Comparison of ENCODE assay signal across 11 cellular contexts in genomic region chr16:1248996-1249755, GRCh38. TPM values are rescaled to one million over a fixed set of nuclear protein-coding genes. Genes with fewer than 3 reads are reported as not detected.
DNase-seq lines count a peak whose midpoint lies in the region; ATAC-seq, FAIRE-seq and TF ChIP-seq lines count a peak whose summit lies in the region.
"Not testable (repeated sequence)": the region's sequence is repeated elsewhere in the genome, so short reads cannot be mapped to it uniquely, and the experiment has no call there.
"Had no signal": no experiment of that assay in that cellular context is flagged by ENCODE, and none has a peak within 500 bp of the region (broad histone marks: within the 10 kb centered on the region; RNA-seq: fewer than 3 reads in every experiment).

No MANE protein-coding gene starts in this region.

- H3K4me3 ChIP-seq in WERI-Rb-1 (ENCODE audit: low read depth, low read length); GM12878: not testable (repeated sequence)

- not testable (repeated sequence) for BruUV-seq in GM12878 (replicated peaks; lab: Mats Ljungman, UMichigan)

- FAIRE-seq in GM12891 (lab: Jason Lieb, UNC) = peak; percentile 88
- not testable (repeated sequence) for FAIRE-seq in GM12878 (lab: Jason Lieb, UNC)

- not testable (repeated sequence) for H3K4me1 ChIP-seq in GM12878 (ENCODE audit: control insufficient read depth, insufficient read depth, low read length)

- H3K9me3 ChIP-seq in WERI-Rb-1 (ENCODE audit: severe bottlenecking); GM12878 (replicated peaks; ENCODE audit: control insufficient read depth, insufficient read depth, low read length): not testable (repeated sequence)

- H3K36me3 Mint-ChIP-seq in naive thymus-derived CD8-positive, alpha-beta T cell = not testable (repeated sequence)

- not testable (repeated sequence) for H3K9ac ChIP-seq in GM12878 (ENCODE audit: control insufficient read depth, insufficient read depth, low read length)

- POLR2A ChIA-PET in GM12878 (lab: Charles Lee); naive thymus-derived CD8-positive, alpha-beta T cell (lab: Charles Lee): not testable (repeated sequence)

- not testable (repeated sequence) for TF ChIP-seq RAD21 in GM12878 (IDR thresholded peaks at IDR 0.05; ENCODE audit: insufficient read depth, low read depth, low read length)

- H3K27me3 ChIP-seq in WERI-Rb-1 (ENCODE audit: insufficient read depth, low read depth, severe bottlenecking); GM12878 (replicated peaks in 1 of 2; ENCODE audit: control insufficient read depth in 2 of 2, insufficient read depth in 2 of 2, low read length in 1 of 2): not testable (repeated sequence)

- ATAC-seq in GM12878 (peak; percentile 77), left ventricle myocardium superior (peak; percentile 77)
- peak; percentile 78 to 87 for ATAC-seq in naive thymus-derived CD8-positive, alpha-beta T cell
- ATAC-seq in stimulated activated naive CD8-positive, alpha-beta T cell treated with anti-CD3 and anti-CD28 coated beads, Interleukin-15, amount 100 ng/mL, for 72 hours = peak; percentile 64

- in situ Hi-C loops in GM12878 (cut with MboI) = not testable (repeated sequence)

- not testable (repeated sequence) for H2AFZ ChIP-seq in GM12878 (ENCODE audit: control insufficient read depth, low read depth, low read length)

- TF ChIP-seq POLR2A in GM12891 (IDR thresholded peaks at IDR 0.05; ENCODE audit: low read depth, low read length); GM12878 (IDR thresholded peaks at IDR 0.05; ENCODE audit: low read depth, low read length): not testable (repeated sequence)

- not testable (repeated sequence) for H3K79me2 ChIP-seq in GM12878 (ENCODE audit: control insufficient read depth, insufficient read depth, low read length)

- CTCF ChIA-PET in GM12878 (lab: Yijun Ruan, JAX) = not testable (repeated sequence)

- H4K20me1 ChIP-seq in GM12878 (ENCODE audit: control insufficient read depth, insufficient read depth) = not testable (repeated sequence)

- RAD21 ChIA-PET in GM12878 (lab: Charles Lee; ENCODE audit: unreplicated experiment) = not testable (repeated sequence)

- not testable (repeated sequence) for DNase-seq in GM12891 (ENCODE audit: insufficient read length, low spot score); GM12878 (ENCODE audit: low read depth, low spot score); naive thymus-derived CD8-positive, alpha-beta T cell; stimulated activated naive CD8-positive, alpha-beta T cell treated with anti-CD3 and anti-CD28 coated beads, Interleukin-15, amount 100 ng/mL, for 72 hours
- DNase-seq in WERI-Rb-1 (peak; percentile 3), left ventricle myocardium superior (peak; percentile 11)

- not testable (repeated sequence) for H3K36me3 ChIP-seq in WERI-Rb-1; GM12878 (ENCODE audit: control insufficient read depth in 2 of 2, insufficient read depth in 2 of 2, low read length in 1 of 2)

- intact Hi-C loops in GM12878 (cut with micrococcal nuclease; ENCODE audit: unreplicated experiment); left ventricle myocardium superior (cut with micrococcal nuclease): not testable (repeated sequence)

- TF ChIP-seq EP300 in GM12878 (IDR thresholded peaks at IDR 0.05; ENCODE audit: borderline replicate concordance in 1 of 2, control insufficient read depth in 1 of 2, low read depth in 2 of 2, low read length in 2 of 2) = not testable (repeated sequence)

- H3K27ac ChIP-seq in WERI-Rb-1; GM12878 (ENCODE audit: control insufficient read depth, insufficient read depth): not testable (repeated sequence)

- WGBS in GM12878 (ENCODE audit: insufficient coverage, insufficient replicate concordance, low lambda C conversion rate, missing lambda C conversion rate) = 80% methylated on average over 2 of the region's 45 CpGs

- not testable (repeated sequence) for H3K27ac Mint-ChIP-seq in naive thymus-derived CD8-positive, alpha-beta T cell; stimulated activated naive CD8-positive, alpha-beta T cell treated with anti-CD3 and anti-CD28 coated beads, Interleukin-15, amount 100 ng/mL, for 72 hours

- SMC1A ChIA-PET in GM12878 (lab: Charles Lee; ENCODE audit: uncharacterized antibody, unreplicated experiment) = not testable (repeated sequence)

- TF ChIP-seq CTCF in WERI-Rb-1 (IDR thresholded peaks at IDR 0.05; ENCODE audit: low read depth, low read length); GM12878 (IDR thresholded peaks at IDR 0.05 in 2 of 3, conservative IDR thresholded peaks at IDR 0.05 in 1 of 3; ENCODE audit: control insufficient read depth in 2 of 3, extremely low read depth in 1 of 3, insufficient read depth in 1 of 3, low read depth in 3 of 3, low read length in 3 of 3): not testable (repeated sequence)

- not testable (repeated sequence) for H3K9me3 Mint-ChIP-seq in naive thymus-derived CD8-positive, alpha-beta T cell; stimulated activated naive CD8-positive, alpha-beta T cell treated with anti-CD3 and anti-CD28 coated beads, Interleukin-15, amount 100 ng/mL, for 72 hours

- not testable (repeated sequence) for H3K4me2 ChIP-seq in GM12878 (ENCODE audit: control insufficient read depth, insufficient read depth)

- peaks cover 2 to 13% (median 7%) of the 10 kb centered on the region in 4 donors for H3K4me1 Mint-ChIP-seq in naive thymus-derived CD8-positive, alpha-beta T cell
- peaks cover 14% of the 10 kb centered on the region for H3K4me1 Mint-ChIP-seq in stimulated activated naive CD8-positive, alpha-beta T cell treated with anti-CD3 and anti-CD28 coated beads, Interleukin-15, amount 100 ng/mL, for 72 hours

- H3K27me3 Mint-ChIP-seq in naive thymus-derived CD8-positive, alpha-beta T cell = not testable (repeated sequence)
- H3K27me3 Mint-ChIP-seq in stimulated activated naive CD8-positive, alpha-beta T cell treated with anti-CD3 and anti-CD28 coated beads, Interleukin-15, amount 100 ng/mL, for 72 hours = peaks cover 19% of the 10 kb centered on the region

- H3K4me3 Mint-ChIP-seq in naive thymus-derived CD8-positive, alpha-beta T cell; stimulated activated naive CD8-positive, alpha-beta T cell treated with anti-CD3 and anti-CD28 coated beads, Interleukin-15, amount 100 ng/mL, for 72 hours: not testable (repeated sequence)

RNA-seq across cellular contexts. Expression of gene TPSD1, which starts 6.7 kb away (rescaled TPM):
- not detected for polyA plus RNA-seq in GM12891 (2012; ENCODE audit: low read depth, missing spikeins)
- not detected in 2 replicates for total RNA-seq in GM12878 (2013; cell fraction: nucleolus; rRNA removed)
- total RNA-seq in GM12878 (2014; rRNA removed) (not detected in 2 replicates), GM12878 (2014; rRNA removed; fragmentation: Illumina TruSeq; extraction: Trizol) (not detected in 2 replicates), GM12878 (2021) (not detected in 2 replicates), left ventricle myocardium superior (0.50 TPM)
- polyA plus RNA-seq in GM12878 (2011; ENCODE audit: low read depth) = not detected
- polyA plus RNA-seq in GM12878 (2011; rRNA removed) (not detected in 2 replicates), GM12878 (2014; fragmentation: Illumina TruSeq; extraction: Trizol) (not detected in 2 replicates), GM12878 (2014; fragmentation: Nextera tagmentation; extraction: Ambion mirVana) (not detected), GM12878 (2014; rRNA removed) (not detected in 2 replicates), GM12878 (2016; fragmentation: Nextera tagmentation; extraction: Ambion mirVana) (not detected)
- not detected in 2 replicates for polyA plus RNA-seq in GM12878 (2011; cell fraction: cytosol; rRNA removed)
- not detected in 2 replicates for polyA plus RNA-seq in GM12878 (2011; cell fraction: nucleus; rRNA removed)
- not detected in 2 replicates for polyA plus RNA-seq in GM12878 (2012)
- not detected in 2 replicates for polyA minus RNA-seq in GM12878 (2011; rRNA and poly(A)+ RNA removed)
- polyA minus RNA-seq in GM12878 (2011; cell fraction: cytosol; rRNA and poly(A)+ RNA removed) = not detected in 2 replicates
- not detected in 2 replicates for polyA minus RNA-seq in GM12878 (2011; cell fraction: nucleus; rRNA and poly(A)+ RNA removed)
- not detected for total RNA-seq in naive thymus-derived CD8-positive, alpha-beta T cell
- not detected for polyA plus RNA-seq in naive thymus-derived CD8-positive, alpha-beta T cell
- total RNA-seq: cerebellum, epithelial cell of proximal tubule, HFFc6, mammary epithelial cell, osteoblast had no signal
- polyA plus RNA-seq: mammary epithelial cell had no signal

RNA-seq across cellular contexts. Expression of gene TPSAB1, which starts 8.7 kb away (rescaled TPM):
- polyA plus RNA-seq in GM12891 (2012; ENCODE audit: low read depth, missing spikeins) = not detected
- total RNA-seq in GM12878 (2013; cell fraction: nucleolus; rRNA removed) = not detected in 2 replicates
- total RNA-seq in GM12878 (2014; rRNA removed) = not detected in 2 replicates
- not detected in 2 replicates for total RNA-seq in GM12878 (2014; rRNA removed; fragmentation: Illumina TruSeq; extraction: Trizol)
- total RNA-seq in GM12878 (2021) = not detected in 2 replicates
- not detected for polyA plus RNA-seq in GM12878 (2011; ENCODE audit: low read depth)
- not detected in 2 replicates for polyA plus RNA-seq in GM12878 (2011; rRNA removed)
- not detected in 2 replicates for polyA plus RNA-seq in GM12878 (2011; cell fraction: cytosol; rRNA removed)
- polyA plus RNA-seq in GM12878 (2011; cell fraction: nucleus; rRNA removed) = not detected in 2 replicates
- not detected in 2 replicates for polyA plus RNA-seq in GM12878 (2012)
- 0.06 TPM in 1 of 2 replicates, not detected in the other for polyA plus RNA-seq in GM12878 (2014; fragmentation: Illumina TruSeq; extraction: Trizol)
- polyA plus RNA-seq in GM12878 (2014; fragmentation: Nextera tagmentation; extraction: Ambion mirVana) = not detected
- polyA plus RNA-seq in GM12878 (2014; rRNA removed) = not detected in 2 replicates
- polyA plus RNA-seq in GM12878 (2016; fragmentation: Nextera tagmentation; extraction: Ambion mirVana) = not detected
- polyA minus RNA-seq in GM12878 (2011; rRNA and poly(A)+ RNA removed) = not detected in 2 replicates
- not detected in 2 replicates for polyA minus RNA-seq in GM12878 (2011; cell fraction: cytosol; rRNA and poly(A)+ RNA removed)
- polyA minus RNA-seq in GM12878 (2011; cell fraction: nucleus; rRNA and poly(A)+ RNA removed) = not detected in 2 replicates
- total RNA-seq in left ventricle myocardium superior = 4.3 TPM
- not detected for total RNA-seq in naive thymus-derived CD8-positive, alpha-beta T cell
- not detected for polyA plus RNA-seq in naive thymus-derived CD8-positive, alpha-beta T cell
- total RNA-seq: epithelial cell of proximal tubule, HFFc6, mammary epithelial cell, osteoblast had no signal
- polyA plus RNA-seq: mammary epithelial cell had no signal

RNA-seq across cellular contexts. Expression of gene TPSB2, which starts 19.2 kb away (rescaled TPM):
- not detected for polyA plus RNA-seq in GM12891 (2012; ENCODE audit: low read depth, missing spikeins)
- total RNA-seq in GM12878 (2013; cell fraction: nucleolus; rRNA removed) = not detected in 2 replicates
- not detected in 2 replicates for total RNA-seq in GM12878 (2014; rRNA removed)
- not detected in 2 replicates for total RNA-seq in GM12878 (2014; rRNA removed; fragmentation: Illumina TruSeq; extraction: Trizol)
- 0.19 TPM in 1 of 2 replicates, not detected in the other for total RNA-seq in GM12878 (2021)
- polyA plus RNA-seq in GM12878 (2011; ENCODE audit: low read depth) = not detected
- not detected in 2 replicates for polyA plus RNA-seq in GM12878 (2011; rRNA removed)
- polyA plus RNA-seq in GM12878 (2011; cell fraction: cytosol; rRNA removed) = not detected in 2 replicates
- not detected in 2 replicates for polyA plus RNA-seq in GM12878 (2011; cell fraction: nucleus; rRNA removed)
- not detected in 2 replicates for polyA plus RNA-seq in GM12878 (2012)
- not detected in 2 replicates for polyA plus RNA-seq in GM12878 (2014; fragmentation: Illumina TruSeq; extraction: Trizol)
- polyA plus RNA-seq in GM12878 (2014; fragmentation: Nextera tagmentation; extraction: Ambion mirVana) = not detected
- polyA plus RNA-seq in GM12878 (2014; rRNA removed) = not detected in 2 replicates
- not detected for polyA plus RNA-seq in GM12878 (2016; fragmentation: Nextera tagmentation; extraction: Ambion mirVana)
- polyA minus RNA-seq in GM12878 (2011; rRNA and poly(A)+ RNA removed) = not detected in 2 replicates
- not detected in 2 replicates for polyA minus RNA-seq in GM12878 (2011; cell fraction: cytosol; rRNA and poly(A)+ RNA removed)
- polyA minus RNA-seq in GM12878 (2011; cell fraction: nucleus; rRNA and poly(A)+ RNA removed) = not detected in 2 replicates
- total RNA-seq in left ventricle myocardium superior = 7.3 TPM
- not detected for total RNA-seq in naive thymus-derived CD8-positive, alpha-beta T cell
- not detected for polyA plus RNA-seq in naive thymus-derived CD8-positive, alpha-beta T cell
- total RNA-seq: cerebellum, epithelial cell of proximal tubule, HFFc6, mammary epithelial cell, osteoblast had no signal
- polyA plus RNA-seq: mammary epithelial cell had no signal

RNA-seq across cellular contexts. Expression of gene TPSG1, which starts 24.1 kb away (rescaled TPM):
- polyA plus RNA-seq in GM12891 (2012; ENCODE audit: low read depth, missing spikeins) = not detected
- total RNA-seq in GM12878 (2013; cell fraction: nucleolus; rRNA removed) = not detected in 2 replicates
- total RNA-seq in GM12878 (2014; rRNA removed) (not detected in 2 replicates), GM12878 (2014; rRNA removed; fragmentation: Illumina TruSeq; extraction: Trizol) (not detected in 2 replicates), GM12878 (2021) (not detected in 2 replicates), left ventricle myocardium superior (not detected)
- polyA plus RNA-seq in GM12878 (2011; ENCODE audit: low read depth) = not detected
- polyA plus RNA-seq in GM12878 (2011; rRNA removed) (not detected in 2 replicates), GM12878 (2014; fragmentation: Illumina TruSeq; extraction: Trizol) (not detected in 2 replicates), GM12878 (2014; fragmentation: Nextera tagmentation; extraction: Ambion mirVana) (not detected), GM12878 (2014; rRNA removed) (not detected in 2 replicates), GM12878 (2016; fragmentation: Nextera tagmentation; extraction: Ambion mirVana) (not detected)
- not detected in 2 replicates for polyA plus RNA-seq in GM12878 (2011; cell fraction: cytosol; rRNA removed)
- polyA plus RNA-seq in GM12878 (2011; cell fraction: nucleus; rRNA removed) = not detected in 2 replicates
- not detected in 2 replicates for polyA plus RNA-seq in GM12878 (2012)
- not detected in 2 replicates for polyA minus RNA-seq in GM12878 (2011; rRNA and poly(A)+ RNA removed)
- not detected in 2 replicates for polyA minus RNA-seq in GM12878 (2011; cell fraction: cytosol; rRNA and poly(A)+ RNA removed)
- not detected in 2 replicates for polyA minus RNA-seq in GM12878 (2011; cell fraction: nucleus; rRNA and poly(A)+ RNA removed)
- not detected for total RNA-seq in naive thymus-derived CD8-positive, alpha-beta T cell
- not detected for polyA plus RNA-seq in naive thymus-derived CD8-positive, alpha-beta T cell
- total RNA-seq: cerebellum, epithelial cell of proximal tubule, mammary epithelial cell, osteoblast had no signal
- polyA plus RNA-seq: mammary epithelial cell had no signal
